8 cellular contexts compared by ENCODE assay signal in genomic region chr10:11610151-11610854, GRCh38.
DNase-seq lines count a peak whose midpoint lies in the region; TF ChIP-seq lines count a peak whose summit lies in the region.

No MANE protein-coding gene starts in this region.

- H3K27ac ChIP-seq in SU-DHL-6 (ENCODE audit: low read depth, low read length), result peak overlapping the region; percentile 91
- peak overlapping the region in 19 of 21 experiments; percentile 75 to 97 (median 91) for H3K27ac ChIP-seq in skin epidermis

- H3K9ac ChIP-seq in SU-DHL-6 (ENCODE audit: low read length), result peak overlapping the region; percentile 87

- H3K4me3 ChIP-seq in HAP-1, result peak overlapping the region; percentile 69
- peak overlapping the region; percentile 82 for H3K4me3 ChIP-seq in SU-DHL-6 (ENCODE audit: insufficient read depth, low read length, poor library complexity, severe bottlenecking)
- peak overlapping the region; percentile 79 to 96 (median 91) for H3K4me3 ChIP-seq in skin epidermis

- TF ChIP-seq CTCF in SU-DHL-6 (IDR thresholded peaks at IDR 0.05; ENCODE audit: insufficient read depth, low read length, poor library complexity, severe bottlenecking), result no peak

- H3K9me2 ChIP-seq in SU-DHL-6 (replicated peaks; ENCODE audit: insufficient read depth, low read length), result no peaks in the 10 kb centered on the region

- peaks cover 20% of the 10 kb centered on the region for H3K4me1 ChIP-seq in HAP-1

- in situ Hi-C loops in HAP-1 (cut with MboI; ENCODE audit: low sequenced_read_pairs), result no loop called here

- peaks cover 63% of the 10 kb centered on the region for H3F3A ChIP-seq in SU-DHL-6 (ENCODE audit: insufficient read depth)

- peak overlapping the region; percentile 100 for H3K4me2 ChIP-seq in SU-DHL-6 (ENCODE audit: low read depth, low read length, poor library complexity, severe bottlenecking)

- peaks cover 2% of the 10 kb centered on the region; the same call in 1 of the 2 replicates for H3K9me3 ChIP-seq in HAP-1
- H3K9me3 ChIP-seq in SU-DHL-6 (ENCODE audit: insufficient read depth, low read length), result no peaks in the 10 kb centered on the region

- no peaks in the 10 kb centered on the region for H4K20me1 ChIP-seq in SU-DHL-6 (ENCODE audit: low read depth, low read length)

- DNase-seq in HAP-1 (ENCODE audit: low spot score in 2 of 2) (no peak), globus pallidus (ENCODE audit: low spot score) (peak; percentile 26), NCI-H345 treated with DMSO at 0.1 percent for 48 hours (lab: John Stamatoyannopoulos, UW; ENCODE audit: unreplicated experiment) (no peak), NCI-H524 treated with DMSO at 0.1 percent for 48 hours (lab: John Stamatoyannopoulos, UW) (no peak), NCI-H1092 (lab: John Stamatoyannopoulos, UW) (no peak)
- DNase-seq in activated CD4-positive, CD25-positive, alpha-beta regulatory T cell treated with anti-CD3 and anti-CD28 coated beads, Interleukin-2, amount 50 U/mL, for 72 hours, result no peak

- H3K27me3 ChIP-seq in HAP-1 (ENCODE audit: low read depth) (no peaks in the 10 kb centered on the region), SU-DHL-6 (ENCODE audit: low read length) (no peaks in the 10 kb centered on the region)

- H2AFZ ChIP-seq in SU-DHL-6 (ENCODE audit: low read depth, low read length, severe bottlenecking), result no peak overlapping the region

- H3K36me3 ChIP-seq in HAP-1 (replicated peaks) (no peaks in the 10 kb centered on the region), SU-DHL-6 (ENCODE audit: low read length) (no peaks in the 10 kb centered on the region)

- peaks cover 61% of the 10 kb centered on the region for H3K79me2 ChIP-seq in SU-DHL-6 (ENCODE audit: insufficient read depth, low read length)
